2 cellular contexts compared by ENCODE assay signal in the genomic region with DNA sequence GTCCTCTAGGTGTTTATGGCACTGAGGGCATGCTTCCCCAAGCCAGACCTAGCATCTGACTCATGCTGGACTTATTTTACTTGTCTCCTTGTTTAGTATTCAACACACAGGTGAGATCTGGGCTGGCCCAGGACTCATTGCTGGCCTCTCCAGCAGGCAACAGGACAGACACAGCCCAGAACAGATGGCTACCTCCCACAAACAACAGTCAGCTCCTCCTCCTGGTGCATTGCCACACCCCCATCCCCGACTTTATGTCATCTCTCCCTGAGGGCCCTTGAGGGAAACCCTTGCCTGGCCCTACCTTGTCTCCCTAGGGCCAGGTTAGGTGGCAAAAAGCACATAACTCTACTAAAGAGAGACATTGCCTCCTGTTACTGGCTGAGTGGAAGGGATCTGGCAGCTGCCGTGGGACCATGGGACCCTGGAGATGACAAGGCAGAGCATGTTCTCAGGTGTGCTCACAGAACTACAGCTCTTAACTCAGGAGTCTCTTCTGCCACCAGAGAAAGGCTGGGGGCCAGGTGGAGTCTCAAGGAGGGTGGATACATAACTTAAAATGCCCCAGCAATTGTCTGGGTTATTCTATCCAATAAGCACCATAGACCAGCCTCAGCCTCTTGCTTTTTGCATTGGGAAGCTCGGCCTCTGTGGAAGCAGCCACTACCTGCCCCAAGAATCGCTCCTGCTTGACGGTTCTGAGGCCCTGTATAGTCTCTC.
TF ChIP-seq lines count a peak whose summit lies in the region.

No MANE protein-coding gene starts in this region.

TF ChIP-seq in HCT116, 20 proteins besides CTCF, POLR2A, EP300 and RAD21:
- TF ChIP-seq CBX3 (IDR thresholded peaks at IDR 0.05; ENCODE audit: low read depth): no peak
- no peak for TF ChIP-seq POLR2AphosphoS5 (IDR thresholded peaks at IDR 0.05; ENCODE audit: low read depth, low read length)
- no peak for TF ChIP-seq SRF (IDR thresholded peaks at IDR 0.05; ENCODE audit: low read depth)

TF ChIP-seq in GM12878, 131 proteins besides CTCF, POLR2A, EP300 and RAD21:
- TF ChIP-seq, protein P1, sequence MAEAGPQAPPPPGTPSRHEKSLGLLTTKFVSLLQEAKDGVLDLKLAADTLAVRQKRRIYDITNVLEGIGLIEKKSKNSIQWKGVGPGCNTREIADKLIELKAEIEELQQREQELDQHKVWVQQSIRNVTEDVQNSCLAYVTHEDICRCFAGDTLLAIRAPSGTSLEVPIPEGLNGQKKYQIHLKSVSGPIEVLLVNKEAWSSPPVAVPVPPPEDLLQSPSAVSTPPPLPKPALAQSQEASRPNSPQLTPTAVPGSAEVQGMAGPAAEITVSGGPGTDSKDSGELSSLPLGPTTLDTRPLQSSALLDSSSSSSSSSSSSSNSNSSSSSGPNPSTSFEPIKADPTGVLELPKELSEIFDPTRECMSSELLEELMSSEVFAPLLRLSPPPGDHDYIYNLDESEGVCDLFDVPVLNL (IDR thresholded peaks at IDR 0.05; ENCODE audit: low read depth, low read length): no peak
